27 cellular contexts compared by ENCODE assay signal in genomic region chr9:89368978-89369377, GRCh38.
"Had no signal": no experiment of that assay in that cellular context is flagged by ENCODE, and none has a peak within 500 bp of the region (broad histone marks: within the 10 kb centered on the region; RNA-seq: fewer than 3 reads in every experiment).

No MANE protein-coding gene starts in this region.

- H3K27ac Mint-ChIP-seq: activated T-helper 2 cell treated with anti-CD3 and anti-CD28 coated beads, Interferon-gamma antibody, Interleukin-2, Interleukin-4, amounts not matched to agents 10 μg/mL and 5 μg/mL and 100 μg/mL, durations not matched to agents 14 hours and 24 hours and 36 hours; dendritic cell treated with granulocyte-macrophage colony-stimulating factor and Interleukin-4, amounts not matched to agents 40 ng/mL and 50 ng/mL, for 4 days; natural killer cell treated with Interleukin-12 subunit alpha and Interleukin-12 subunit beta and Interleukin-15 and Interleukin-18, amount 100 ng/mL, for 72 hours; progenitor cell of endocrine pancreas; stimulated activated naive CD8-positive, alpha-beta T cell treated with anti-CD3 and anti-CD28 coated beads, Interleukin-15, Interleukin-2, amounts not matched to agents 100 ng/mL and 50 ng/mL, for 24 hours; type B pancreatic cell had no signal

- H3K36me3 Mint-ChIP-seq: natural killer cell treated with Interleukin-12 subunit alpha and Interleukin-12 subunit beta and Interleukin-15 and Interleukin-18, amount 100 ng/mL, for 72 hours; type B pancreatic cell had no signal

- H3K27me3 ChIP-seq: esophagus squamous epithelium, left lung, neutrophil, ovary, right lobe of liver, vagina had no signal

- FAIRE-seq: endometrium, TTC549 had no signal

- H3K4me3 Mint-ChIP-seq: dendritic cell treated with granulocyte-macrophage colony-stimulating factor and Interleukin-4, amounts not matched to agents 40 ng/mL and 50 ng/mL, for 4 days; natural killer cell treated with Interleukin-12 subunit alpha and Interleukin-12 subunit beta and Interleukin-15 and Interleukin-18, amount 100 ng/mL, for 72 hours; stimulated activated naive CD8-positive, alpha-beta T cell treated with anti-CD3 and anti-CD28 coated beads, Interleukin-15, Interleukin-2, amounts not matched to agents 100 ng/mL and 50 ng/mL, for 24 hours; type B pancreatic cell had no signal

- H3K4me1 ChIP-seq: left lung, lower lobe of right lung, right lobe of liver, vagina had no signal

- H3K9me3 ChIP-seq: esophagus squamous epithelium, left lung, lower lobe of right lung, neutrophil, ovary, right lobe of liver, vagina had no signal

- H3K36me3 ChIP-seq: lower lobe of right lung, ovary, right lobe of liver, vagina had no signal

- H3K9me3 Mint-ChIP-seq: activated T-helper 2 cell treated with anti-CD3 and anti-CD28 coated beads, Interferon-gamma antibody, Interleukin-2, Interleukin-4, amounts not matched to agents 10 μg/mL and 5 μg/mL and 100 μg/mL, durations not matched to agents 14 hours and 24 hours and 36 hours; dendritic cell treated with granulocyte-macrophage colony-stimulating factor and Interleukin-4, amounts not matched to agents 40 ng/mL and 50 ng/mL, for 4 days; natural killer cell treated with Interleukin-12 subunit alpha and Interleukin-12 subunit beta and Interleukin-15 and Interleukin-18, amount 100 ng/mL, for 72 hours; stimulated activated naive CD8-positive, alpha-beta T cell treated with anti-CD3 and anti-CD28 coated beads, Interleukin-15, Interleukin-2, amounts not matched to agents 100 ng/mL and 50 ng/mL, for 24 hours; type B pancreatic cell had no signal

- H3K4me3 ChIP-seq: esophagus squamous epithelium, left lung, lower lobe of right lung, ovary, right lobe of liver, SK-N-MC, vagina had no signal

- ATAC-seq: left lung; lower lobe of right lung; natural killer cell treated with Interleukin-12 subunit alpha and Interleukin-12 subunit beta and Interleukin-15 and Interleukin-18, amount 100 ng/mL, for 72 hours; right lobe of liver had no signal

- H3K27ac ChIP-seq: epithelial cell of prostate, esophagus squamous epithelium, left lung, lower lobe of right lung, ovary, right lobe of liver, SK-N-MC, vagina, VCaP had no signal

- DNase-seq: activated CD4-positive, alpha-beta T cell treated with anti-CD3 and anti-CD28 coated beads for 48 hours; amygdala; caudate nucleus; effector CD4-positive, alpha-beta T cell; esophagus squamous epithelium; foreskin melanocyte; left lung; lower lobe of right lung; mesenchymal stem cell; ovary; right lobe of liver; stimulated activated CD4-positive, alpha-beta T cell treated with anti-CD3 and anti-CD28 coated beads, Interleukin-12 subunit alpha, Interleukin-12 subunit beta, amount 100 ng/mL, for 4 hours; stimulated activated CD4-positive, alpha-beta T cell treated with anti-CD3 and anti-CD28 coated beads, Interleukin-4, amount 100 ng/mL, for 1 hour; T-helper 9 cell had no signal

- H3K27me3 Mint-ChIP-seq: dendritic cell treated with granulocyte-macrophage colony-stimulating factor and Interleukin-4, amounts not matched to agents 40 ng/mL and 50 ng/mL, for 4 days; natural killer cell treated with Interleukin-12 subunit alpha and Interleukin-12 subunit beta and Interleukin-15 and Interleukin-18, amount 100 ng/mL, for 72 hours; progenitor cell of endocrine pancreas; stimulated activated naive CD8-positive, alpha-beta T cell treated with anti-CD3 and anti-CD28 coated beads, Interleukin-15, Interleukin-2, amounts not matched to agents 100 ng/mL and 50 ng/mL, for 24 hours; type B pancreatic cell had no signal
